Comparison of ENCODE assay signal across 9 cellular contexts in the genomic region with DNA sequence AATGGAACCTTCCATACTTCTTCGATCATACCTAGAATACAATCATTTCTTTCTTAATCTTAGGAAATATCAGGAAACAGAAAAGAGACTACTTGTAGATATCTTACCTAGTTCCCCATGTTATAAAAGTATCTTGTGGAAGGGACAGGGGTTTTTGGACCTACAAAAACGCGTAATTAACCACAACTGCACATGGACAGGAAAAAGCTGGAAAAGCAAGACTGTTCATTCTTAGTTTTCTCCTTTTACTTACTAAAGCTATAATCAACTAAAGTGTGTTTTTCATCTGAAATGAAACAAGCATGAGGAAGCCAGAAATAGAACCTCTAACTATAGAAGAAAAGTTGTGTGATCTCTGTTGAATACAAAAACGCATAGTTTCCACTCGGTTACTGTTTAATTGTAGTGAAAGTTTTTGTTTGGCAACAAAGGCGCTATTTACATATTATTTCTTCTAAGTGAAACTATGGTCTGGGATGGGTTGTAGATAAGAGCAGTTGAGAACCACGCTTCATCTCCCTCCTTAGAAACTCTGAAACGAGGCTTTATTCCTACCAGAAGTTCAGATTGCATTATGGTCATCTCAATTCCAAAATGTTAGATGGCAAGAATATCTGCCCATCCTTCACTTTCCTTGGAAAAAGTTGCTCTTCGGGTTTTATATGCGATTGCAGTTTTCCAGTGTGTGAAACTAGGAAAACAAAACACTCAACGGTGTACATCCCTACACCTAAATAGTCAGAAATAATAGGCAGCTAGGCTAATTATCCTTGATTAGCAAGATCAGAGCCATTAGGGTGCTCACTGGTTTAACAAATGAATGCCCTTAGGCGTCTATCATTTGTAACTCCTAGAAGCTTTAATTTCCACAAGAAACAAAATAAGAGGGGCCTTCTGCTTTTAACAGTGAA. TPM values are rescaled to one million over a fixed set of nuclear protein-coding genes. Genes with fewer than 3 reads are reported as not detected.
DNase-seq lines count a peak whose midpoint lies in the region; ATAC-seq, FAIRE-seq and TF ChIP-seq lines count a peak whose summit lies in the region.
"Had no signal": no experiment of that assay in that cellular context is flagged by ENCODE, and none has a peak within 500 bp of the region (broad histone marks: within the 10 kb centered on the region; RNA-seq: fewer than 3 reads in every experiment).

No MANE protein-coding gene starts in this region.

- POLR2A ChIA-PET in MCF 10A (lab: Yijun Ruan, JAX), result no interaction called here

- H3K36me3 Mint-ChIP-seq in MCF 10A (ENCODE audit: insufficient read depth, unreplicated experiment), result no peaks in the 10 kb centered on the region

- H3K9me3 ChIP-seq in breast epithelium (no peaks in the 10 kb centered on the region), iPS-18c (ENCODE audit: control insufficient read depth, insufficient read depth, low read length) (no peaks in the 10 kb centered on the region), thyroid gland (no peaks in the 10 kb centered on the region)

- no peak for TF ChIP-seq POLR2A in breast epithelium (IDR thresholded peaks at IDR 0.05)
- no peak for TF ChIP-seq POLR2A in thyroid gland (IDR thresholded peaks at IDR 0.05)
- no peak for TF ChIP-seq POLR2A in H54 (IDR thresholded peaks at IDR 0.05; ENCODE audit: low read depth, low read length)

- ATAC-seq in GM19328 (IDR thresholded peaks at IDR 0.05; ENCODE audit: unreplicated experiment), result no peak

- intact Hi-C loops in breast epithelium (cut with DNase I; ENCODE audit: low total_unique reads), result no loop called here
- intact Hi-C loops in MCF 10A (cut with micrococcal nuclease), result no loop called here
- intact Hi-C loops in thyroid gland (cut with DNase I), result no loop called here

- H3K9me3 Mint-ChIP-seq in MCF 10A (ENCODE audit: unreplicated experiment), result no peaks in the 10 kb centered on the region

- TF ChIP-seq CTCF in breast epithelium (IDR thresholded peaks at IDR 0.05) (no peak), MCF 10A (IDR thresholded peaks at IDR 0.05; ENCODE audit: unreplicated experiment) (no peak), WI38 (IDR thresholded peaks at IDR 0.05; ENCODE audit: low read depth, low read length) (no peak), thyroid gland (IDR thresholded peaks at IDR 0.05) (no peak)

- H3K27me3 Mint-ChIP-seq in MCF 10A (ENCODE audit: insufficient read depth, unreplicated experiment), result no peaks in the 10 kb centered on the region

- H3K27me3 ChIP-seq in breast epithelium (no peaks in the 10 kb centered on the region), thyroid gland (no peaks in the 10 kb centered on the region)

- H3K27ac ChIP-seq in breast epithelium (no peak overlapping the region), thyroid gland (no peak overlapping the region)

- H3K36me3 ChIP-seq in breast epithelium (no peaks in the 10 kb centered on the region), thyroid gland (no peaks in the 10 kb centered on the region)

- no peak for FAIRE-seq in H54 (lab: Jason Lieb, UNC)
- FAIRE-seq: endometrium had no signal

- CTCF ChIA-PET in MCF 10A (lab: Yijun Ruan, JAX), result interaction anchor here (0.8 kb wide), 1 partner anchor 13 kb away, joined by 4 read pairs; no protein-coding TSS in a partner anchor

- no peak overlapping the region for H3K4me3 Mint-ChIP-seq in MCF 10A (ENCODE audit: unreplicated experiment)

- H3K4me1 ChIP-seq in breast epithelium, result no peaks in the 10 kb centered on the region
- peaks cover 0 to 6% of the 10 kb centered on the region in 2 donors for H3K4me1 ChIP-seq in thyroid gland

- no peak overlapping the region for H3K27ac Mint-ChIP-seq in MCF 10A (ENCODE audit: low read depth, unreplicated experiment)

- H3K4me3 ChIP-seq in breast epithelium (peak overlapping the region; percentile 53 to 69 (median 59)), WI38 (ENCODE audit: low read depth, low read length) (peak overlapping the region; percentile 73), iPS-18c (ENCODE audit: insufficient read depth, low read depth, low read length) (peak overlapping the region; percentile 75), thyroid gland (replicated peaks in 1 of 3) (peak overlapping the region in 2 of 3 donors; percentile 36 to 47)

- WGBS in thyroid gland, 2 donors, result 65 to 73% methylated on average over 12 of the region's 12 CpGs

- no peak for DNase-seq in breast epithelium (ENCODE audit: low spot score in 2 of 2)
- no peak for DNase-seq in MCF 10A (ENCODE audit: unreplicated experiment)
- DNase-seq in thyroid gland, result no peak
- DNase-seq in NCI-H1436 (lab: John Stamatoyannopoulos, UW), result no peak
- DNase-seq in H54 (ENCODE audit: insufficient read length, low spot score), result no peak

- peaks cover 7% of the 10 kb centered on the region for H3K4me1 Mint-ChIP-seq in MCF 10A (ENCODE audit: insufficient read depth, unreplicated experiment)

- no TSS peak for BruUV-seq in MCF 10A (replicated peaks; lab: Mats Ljungman, UMichigan)

RNA-seq across cellular contexts. Expression of gene BCAT1, which starts 1.1 kb away (rescaled TPM):
- 10 to 100 TPM in 2 of 3 donors, 1 to 10 TPM in 1; 8.8 to 35.8 (median 12.1) TPM for total RNA-seq in breast epithelium
- 0.12 and 0.20 TPM in 2 replicates for total RNA-seq in MCF 10A (2022)
- 10 to 100 TPM in 3 of 4 donors, 1 to 10 TPM in 1; 3.8 to 49.1 (median 13.2) TPM for total RNA-seq in thyroid gland
